ENCODE assay signal across 1 cellular context in genomic region chr9:26955921-26956886, GRCh38.
TF ChIP-seq lines count a peak whose summit lies in the region.

Gene IFT74 (plus strand): TSS chr9:26956412. CDS start chr9:26961968, 5,556 bp downstream.

TF ChIP-seq in HepG2, 621 proteins besides CTCF, POLR2A, EP300 and RAD21 (continued from another document and continues in another):
- TF ChIP-seq, protein P1, sequence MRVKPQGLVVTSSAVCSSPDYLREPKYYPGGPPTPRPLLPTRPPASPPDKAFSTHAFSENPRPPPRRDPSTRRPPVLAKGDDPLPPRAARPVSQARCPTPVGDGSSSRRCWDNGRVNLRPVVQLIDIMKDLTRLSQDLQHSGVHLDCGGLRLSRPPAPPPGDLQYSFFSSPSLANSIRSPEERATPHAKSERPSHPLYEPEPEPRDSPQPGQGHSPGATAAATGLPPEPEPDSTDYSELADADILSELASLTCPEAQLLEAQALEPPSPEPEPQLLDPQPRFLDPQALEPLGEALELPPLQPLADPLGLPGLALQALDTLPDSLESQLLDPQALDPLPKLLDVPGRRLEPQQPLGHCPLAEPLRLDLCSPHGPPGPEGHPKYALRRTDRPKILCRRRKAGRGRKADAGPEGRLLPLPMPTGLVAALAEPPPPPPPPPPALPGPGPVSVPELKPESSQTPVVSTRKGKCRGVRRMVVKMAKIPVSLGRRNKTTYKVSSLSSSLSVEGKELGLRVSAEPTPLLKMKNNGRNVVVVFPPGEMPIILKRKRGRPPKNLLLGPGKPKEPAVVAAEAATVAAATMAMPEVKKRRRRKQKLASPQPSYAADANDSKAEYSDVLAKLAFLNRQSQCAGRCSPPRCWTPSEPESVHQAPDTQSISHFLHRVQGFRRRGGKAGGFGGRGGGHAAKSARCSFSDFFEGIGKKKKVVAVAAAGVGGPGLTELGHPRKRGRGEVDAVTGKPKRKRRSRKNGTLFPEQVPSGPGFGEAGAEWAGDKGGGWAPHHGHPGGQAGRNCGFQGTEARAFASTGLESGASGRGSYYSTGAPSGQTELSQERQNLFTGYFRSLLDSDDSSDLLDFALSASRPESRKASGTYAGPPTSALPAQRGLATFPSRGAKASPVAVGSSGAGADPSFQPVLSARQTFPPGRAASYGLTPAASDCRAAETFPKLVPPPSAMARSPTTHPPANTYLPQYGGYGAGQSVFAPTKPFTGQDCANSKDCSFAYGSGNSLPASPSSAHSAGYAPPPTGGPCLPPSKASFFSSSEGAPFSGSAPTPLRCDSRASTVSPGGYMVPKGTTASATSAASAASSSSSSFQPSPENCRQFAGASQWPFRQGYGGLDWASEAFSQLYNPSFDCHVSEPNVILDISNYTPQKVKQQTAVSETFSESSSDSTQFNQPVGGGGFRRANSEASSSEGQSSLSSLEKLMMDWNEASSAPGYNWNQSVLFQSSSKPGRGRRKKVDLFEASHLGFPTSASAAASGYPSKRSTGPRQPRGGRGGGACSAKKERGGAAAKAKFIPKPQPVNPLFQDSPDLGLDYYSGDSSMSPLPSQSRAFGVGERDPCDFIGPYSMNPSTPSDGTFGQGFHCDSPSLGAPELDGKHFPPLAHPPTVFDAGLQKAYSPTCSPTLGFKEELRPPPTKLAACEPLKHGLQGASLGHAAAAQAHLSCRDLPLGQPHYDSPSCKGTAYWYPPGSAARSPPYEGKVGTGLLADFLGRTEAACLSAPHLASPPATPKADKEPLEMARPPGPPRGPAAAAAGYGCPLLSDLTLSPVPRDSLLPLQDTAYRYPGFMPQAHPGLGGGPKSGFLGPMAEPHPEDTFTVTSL (CRISPR knock-in tag; IDR thresholded peaks at IDR 0.05; ENCODE audit: borderline replicate concordance), result no peak
- TF ChIP-seq ZNF34 (CRISPR knock-in tag; IDR thresholded peaks at IDR 0.05; ENCODE audit: borderline replicate concordance) (no peak), RFX3 (CRISPR knock-in tag; IDR thresholded peaks at IDR 0.05) (peak; percentile 89), SCMH1 (CRISPR knock-in tag; IDR thresholded peaks at IDR 0.05; ENCODE audit: borderline replicate concordance) (no peak), TAF15 (IDR thresholded peaks at IDR 0.05; ENCODE audit: low read depth, low read length, poor library complexity, severe bottlenecking) (no peak), IKZF5 (CRISPR knock-in tag; IDR thresholded peaks at IDR 0.05) (peak; percentile 42; the same call in 1 of the 2 replicates), ZNF12 (CRISPR knock-in tag; IDR thresholded peaks at IDR 0.05) (no peak), ZNF784 (CRISPR knock-in tag; IDR thresholded peaks at IDR 0.05; ENCODE audit: borderline replicate concordance) (no peak), BRCA1 (CRISPR knock-in tag; IDR thresholded peaks at IDR 0.05) (no peak; the same call in 1 of the 2 replicates), HHEX (CRISPR knock-in tag; IDR thresholded peaks at IDR 0.05) (no peak), ZNF546 (CRISPR knock-in tag; conservative IDR thresholded peaks at IDR 0.05) (no peak), ZNF646 (CRISPR knock-in tag; IDR thresholded peaks at IDR 0.05) (0 out of 2 replicates have a peak, but pooled peaks have one; percentile 37), RBM39 (IDR thresholded peaks at IDR 0.05; ENCODE audit: low read depth, low read length, poor library complexity, severe bottlenecking) (peak; percentile 54), ZNF83 (CRISPR knock-in tag; IDR thresholded peaks at IDR 0.05; ENCODE audit: borderline replicate concordance) (no peak), SMC3 (IDR thresholded peaks at IDR 0.05; ENCODE audit: low read length) (no peak), SOX5 (CRISPR knock-in tag; IDR thresholded peaks at IDR 0.05; ENCODE audit: borderline replicate concordance) (no peak), GABPB1 (CRISPR knock-in tag; IDR thresholded peaks at IDR 0.05) (peak; percentile 63), KDM2A (CRISPR knock-in tag; IDR thresholded peaks at IDR 0.05; ENCODE audit: borderline replicate concordance, low read depth) (peak; percentile 80), E2F5 (CRISPR knock-in tag; conservative IDR thresholded peaks at IDR 0.05) (0 out of 2 replicates have a peak, but pooled peaks have one; percentile 31)
- TF ChIP-seq, protein P2, sequence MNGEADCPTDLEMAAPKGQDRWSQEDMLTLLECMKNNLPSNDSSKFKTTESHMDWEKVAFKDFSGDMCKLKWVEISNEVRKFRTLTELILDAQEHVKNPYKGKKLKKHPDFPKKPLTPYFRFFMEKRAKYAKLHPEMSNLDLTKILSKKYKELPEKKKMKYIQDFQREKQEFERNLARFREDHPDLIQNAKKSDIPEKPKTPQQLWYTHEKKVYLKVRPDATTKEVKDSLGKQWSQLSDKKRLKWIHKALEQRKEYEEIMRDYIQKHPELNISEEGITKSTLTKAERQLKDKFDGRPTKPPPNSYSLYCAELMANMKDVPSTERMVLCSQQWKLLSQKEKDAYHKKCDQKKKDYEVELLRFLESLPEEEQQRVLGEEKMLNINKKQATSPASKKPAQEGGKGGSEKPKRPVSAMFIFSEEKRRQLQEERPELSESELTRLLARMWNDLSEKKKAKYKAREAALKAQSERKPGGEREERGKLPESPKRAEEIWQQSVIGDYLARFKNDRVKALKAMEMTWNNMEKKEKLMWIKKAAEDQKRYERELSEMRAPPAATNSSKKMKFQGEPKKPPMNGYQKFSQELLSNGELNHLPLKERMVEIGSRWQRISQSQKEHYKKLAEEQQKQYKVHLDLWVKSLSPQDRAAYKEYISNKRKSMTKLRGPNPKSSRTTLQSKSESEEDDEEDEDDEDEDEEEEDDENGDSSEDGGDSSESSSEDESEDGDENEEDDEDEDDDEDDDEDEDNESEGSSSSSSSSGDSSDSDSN (CRISPR knock-in tag; IDR thresholded peaks at IDR 0.05), result peak; percentile 72
- TF ChIP-seq, protein P3, sequence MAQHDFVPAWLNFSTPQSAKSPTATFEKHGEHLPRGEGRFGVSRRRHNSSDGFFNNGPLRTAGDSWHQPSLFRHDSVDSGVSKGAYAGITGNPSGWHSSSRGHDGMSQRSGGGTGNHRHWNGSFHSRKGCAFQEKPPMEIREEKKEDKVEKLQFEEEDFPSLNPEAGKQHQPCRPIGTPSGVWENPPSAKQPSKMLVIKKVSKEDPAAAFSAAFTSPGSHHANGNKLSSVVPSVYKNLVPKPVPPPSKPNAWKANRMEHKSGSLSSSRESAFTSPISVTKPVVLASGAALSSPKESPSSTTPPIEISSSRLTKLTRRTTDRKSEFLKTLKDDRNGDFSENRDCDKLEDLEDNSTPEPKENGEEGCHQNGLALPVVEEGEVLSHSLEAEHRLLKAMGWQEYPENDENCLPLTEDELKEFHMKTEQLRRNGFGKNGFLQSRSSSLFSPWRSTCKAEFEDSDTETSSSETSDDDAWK (CRISPR knock-in tag; IDR thresholded peaks at IDR 0.05), result no peak
- TF ChIP-seq, protein P4, sequence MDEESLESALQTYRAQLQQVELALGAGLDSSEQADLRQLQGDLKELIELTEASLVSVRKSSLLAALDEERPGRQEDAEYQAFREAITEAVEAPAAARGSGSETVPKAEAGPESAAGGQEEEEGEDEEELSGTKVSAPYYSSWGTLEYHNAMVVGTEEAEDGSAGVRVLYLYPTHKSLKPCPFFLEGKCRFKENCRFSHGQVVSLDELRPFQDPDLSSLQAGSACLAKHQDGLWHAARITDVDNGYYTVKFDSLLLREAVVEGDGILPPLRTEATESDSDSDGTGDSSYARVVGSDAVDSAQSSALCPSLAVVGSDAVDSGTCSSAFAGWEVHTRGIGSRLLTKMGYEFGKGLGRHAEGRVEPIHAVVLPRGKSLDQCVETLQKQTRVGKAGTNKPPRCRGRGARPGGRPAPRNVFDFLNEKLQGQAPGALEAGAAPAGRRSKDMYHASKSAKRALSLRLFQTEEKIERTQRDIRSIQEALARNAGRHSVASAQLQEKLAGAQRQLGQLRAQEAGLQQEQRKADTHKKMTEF (CRISPR knock-in tag; IDR thresholded peaks at IDR 0.05), result 0 out of 2 replicates have a peak, but pooled peaks have one; percentile 65
- TF ChIP-seq, protein P5, sequence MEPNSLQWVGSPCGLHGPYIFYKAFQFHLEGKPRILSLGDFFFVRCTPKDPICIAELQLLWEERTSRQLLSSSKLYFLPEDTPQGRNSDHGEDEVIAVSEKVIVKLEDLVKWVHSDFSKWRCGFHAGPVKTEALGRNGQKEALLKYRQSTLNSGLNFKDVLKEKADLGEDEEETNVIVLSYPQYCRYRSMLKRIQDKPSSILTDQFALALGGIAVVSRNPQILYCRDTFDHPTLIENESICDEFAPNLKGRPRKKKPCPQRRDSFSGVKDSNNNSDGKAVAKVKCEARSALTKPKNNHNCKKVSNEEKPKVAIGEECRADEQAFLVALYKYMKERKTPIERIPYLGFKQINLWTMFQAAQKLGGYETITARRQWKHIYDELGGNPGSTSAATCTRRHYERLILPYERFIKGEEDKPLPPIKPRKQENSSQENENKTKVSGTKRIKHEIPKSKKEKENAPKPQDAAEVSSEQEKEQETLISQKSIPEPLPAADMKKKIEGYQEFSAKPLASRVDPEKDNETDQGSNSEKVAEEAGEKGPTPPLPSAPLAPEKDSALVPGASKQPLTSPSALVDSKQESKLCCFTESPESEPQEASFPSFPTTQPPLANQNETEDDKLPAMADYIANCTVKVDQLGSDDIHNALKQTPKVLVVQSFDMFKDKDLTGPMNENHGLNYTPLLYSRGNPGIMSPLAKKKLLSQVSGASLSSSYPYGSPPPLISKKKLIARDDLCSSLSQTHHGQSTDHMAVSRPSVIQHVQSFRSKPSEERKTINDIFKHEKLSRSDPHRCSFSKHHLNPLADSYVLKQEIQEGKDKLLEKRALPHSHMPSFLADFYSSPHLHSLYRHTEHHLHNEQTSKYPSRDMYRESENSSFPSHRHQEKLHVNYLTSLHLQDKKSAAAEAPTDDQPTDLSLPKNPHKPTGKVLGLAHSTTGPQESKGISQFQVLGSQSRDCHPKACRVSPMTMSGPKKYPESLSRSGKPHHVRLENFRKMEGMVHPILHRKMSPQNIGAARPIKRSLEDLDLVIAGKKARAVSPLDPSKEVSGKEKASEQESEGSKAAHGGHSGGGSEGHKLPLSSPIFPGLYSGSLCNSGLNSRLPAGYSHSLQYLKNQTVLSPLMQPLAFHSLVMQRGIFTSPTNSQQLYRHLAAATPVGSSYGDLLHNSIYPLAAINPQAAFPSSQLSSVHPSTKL (CRISPR knock-in tag; IDR thresholded peaks at IDR 0.05), result peak; percentile 40; the same call in 1 of the 2 replicates
